ENCODE assay signal across 25 cellular contexts in the genomic region with DNA sequence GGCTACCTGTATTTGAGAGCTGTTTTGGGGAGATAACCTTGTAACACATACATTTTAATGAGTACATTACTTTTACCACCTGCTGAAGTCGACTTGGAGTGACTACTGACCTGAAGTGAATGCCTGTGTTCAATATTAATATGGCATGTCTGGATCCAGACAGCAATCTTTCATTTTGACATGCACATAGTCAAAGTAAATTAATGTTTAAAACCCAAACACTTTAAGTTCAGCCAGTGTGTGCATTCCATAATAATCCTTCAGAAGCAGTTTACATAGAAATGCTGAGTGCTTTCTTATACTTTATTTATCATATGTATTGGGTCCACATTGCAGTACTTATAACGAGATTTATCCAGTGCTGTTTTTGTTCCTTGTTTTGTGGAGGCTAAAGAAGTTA.
"Had no signal": no experiment of that assay in that cellular context is flagged by ENCODE, and none has a peak within 500 bp of the region (broad histone marks: within the 10 kb centered on the region; RNA-seq: fewer than 3 reads in every experiment).

No MANE protein-coding gene starts in this region.

- H3K27me3 Mint-ChIP-seq: activated naive CD8-positive, alpha-beta T cell; effector memory CD8-positive, alpha-beta T cell; memory B cell; naive B cell; stimulated activated naive CD8-positive, alpha-beta T cell treated with anti-CD3 and anti-CD28 coated beads, Interleukin-15, Interleukin-2, amounts not matched to agents 100 ng/mL and 50 ng/mL, for 24 hours had no signal

- H3K9me3 ChIP-seq: adrenal gland, ascending aorta, esophagus muscularis mucosa, tibial artery had no signal

- H3K4me3 ChIP-seq: adrenal gland, ascending aorta, esophagus muscularis mucosa, tibial artery had no signal

- H3K4me3 Mint-ChIP-seq: activated naive CD8-positive, alpha-beta T cell; activated T-cell treated with anti-CD3 and anti-CD28 coated beads, Interleukin-2, amount 50 U/mL, for 4 hours; effector memory CD8-positive, alpha-beta T cell; memory B cell; naive B cell; stimulated activated naive CD8-positive, alpha-beta T cell treated with anti-CD3 and anti-CD28 coated beads, Interleukin-15, Interleukin-2, amounts not matched to agents 100 ng/mL and 50 ng/mL, for 24 hours had no signal

- H3K27me3 ChIP-seq: adrenal gland, ascending aorta, esophagus muscularis mucosa, tibial artery had no signal

- H3K27ac ChIP-seq: adrenal gland, ascending aorta, esophagus muscularis mucosa, tibial artery, WERI-Rb-1 had no signal

- DNase-seq: activated CD8-positive, alpha-beta memory T cell treated with anti-CD3 and anti-CD28 coated beads for 24 hours; activated CD8-positive, alpha-beta memory T cell treated with anti-CD3 and anti-CD28 coated beads, Interleukin-2, amount 50 U/mL, for 48 hours; activated naive CD4-positive, alpha-beta T cell; activated T-cell treated with anti-CD3 and anti-CD28 coated beads, Interleukin-2, amount 50 U/mL, for 4 hours; central memory CD4-positive, alpha-beta T cell; effector memory CD8-positive, alpha-beta T cell; hippocampal formation; naive B cell; right cardiac atrium; stimulated activated CD4-positive, alpha-beta T cell treated with anti-CD3 and anti-CD28 coated beads, Interleukin-12 subunit alpha, Interleukin-12 subunit beta, amount 100 ng/mL, for 4 hours; stimulated activated CD4-positive, alpha-beta T cell treated with anti-CD3 and anti-CD28 coated beads, Interleukin-4, amount 100 ng/mL, for 4 hours; substantia nigra; T-helper 1 cell; tibial artery; WERI-Rb-1 had no signal

- ATAC-seq: activated T-cell treated with anti-CD3 and anti-CD28 coated beads, Interleukin-2, amount 50 U/mL, for 4 hours; effector memory CD8-positive, alpha-beta T cell; right cardiac atrium had no signal

- FAIRE-seq: colon, frontal cortex, TTC549 had no signal

- H3K27ac Mint-ChIP-seq: activated naive CD8-positive, alpha-beta T cell; activated T-helper 2 cell treated with anti-CD3 and anti-CD28 coated beads, Interferon-gamma antibody, Interleukin-2, Interleukin-4, amounts not matched to agents 10 μg/mL and 5 μg/mL and 100 μg/mL, durations not matched to agents 14 hours and 24 hours and 36 hours; effector memory CD8-positive, alpha-beta T cell; memory B cell; naive B cell; stimulated activated naive CD8-positive, alpha-beta T cell treated with anti-CD3 and anti-CD28 coated beads, Interleukin-15, Interleukin-2, amounts not matched to agents 100 ng/mL and 50 ng/mL, for 24 hours had no signal

- H3K36me3 ChIP-seq: adrenal gland had no signal

- H3K9me3 Mint-ChIP-seq: activated T-cell treated with anti-CD3 and anti-CD28 coated beads, Interleukin-2, amount 50 U/mL, for 4 hours; activated T-helper 2 cell treated with anti-CD3 and anti-CD28 coated beads, Interferon-gamma antibody, Interleukin-2, Interleukin-4, amounts not matched to agents 10 μg/mL and 5 μg/mL and 100 μg/mL, durations not matched to agents 14 hours and 24 hours and 36 hours; effector memory CD8-positive, alpha-beta T cell; memory B cell; stimulated activated naive CD8-positive, alpha-beta T cell treated with anti-CD3 and anti-CD28 coated beads, Interleukin-15, Interleukin-2, amounts not matched to agents 100 ng/mL and 50 ng/mL, for 24 hours had no signal

- H3K4me1 ChIP-seq: ascending aorta had no signal
